1 cellular context compared by ENCODE assay signal in genomic region chr6:42103218-42103617, GRCh38.
TF ChIP-seq lines count a peak whose summit lies in the region.

No MANE protein-coding gene starts in this region.

TF ChIP-seq in GM23338, 12 proteins besides CTCF, POLR2A, EP300 and RAD21 (continued from another document):
- TF ChIP-seq ZNF462 (CRISPR knock-in tag; IDR thresholded peaks at IDR 0.05): no peak
- TF ChIP-seq NANOG (IDR thresholded peaks at IDR 0.05; ENCODE audit: borderline replicate concordance): no peak
- no peak for TF ChIP-seq CREB1 (CRISPR knock-in tag; IDR thresholded peaks at IDR 0.05; ENCODE audit: low read depth)
